10 cellular contexts compared by ENCODE assay signal in the genomic region with DNA sequence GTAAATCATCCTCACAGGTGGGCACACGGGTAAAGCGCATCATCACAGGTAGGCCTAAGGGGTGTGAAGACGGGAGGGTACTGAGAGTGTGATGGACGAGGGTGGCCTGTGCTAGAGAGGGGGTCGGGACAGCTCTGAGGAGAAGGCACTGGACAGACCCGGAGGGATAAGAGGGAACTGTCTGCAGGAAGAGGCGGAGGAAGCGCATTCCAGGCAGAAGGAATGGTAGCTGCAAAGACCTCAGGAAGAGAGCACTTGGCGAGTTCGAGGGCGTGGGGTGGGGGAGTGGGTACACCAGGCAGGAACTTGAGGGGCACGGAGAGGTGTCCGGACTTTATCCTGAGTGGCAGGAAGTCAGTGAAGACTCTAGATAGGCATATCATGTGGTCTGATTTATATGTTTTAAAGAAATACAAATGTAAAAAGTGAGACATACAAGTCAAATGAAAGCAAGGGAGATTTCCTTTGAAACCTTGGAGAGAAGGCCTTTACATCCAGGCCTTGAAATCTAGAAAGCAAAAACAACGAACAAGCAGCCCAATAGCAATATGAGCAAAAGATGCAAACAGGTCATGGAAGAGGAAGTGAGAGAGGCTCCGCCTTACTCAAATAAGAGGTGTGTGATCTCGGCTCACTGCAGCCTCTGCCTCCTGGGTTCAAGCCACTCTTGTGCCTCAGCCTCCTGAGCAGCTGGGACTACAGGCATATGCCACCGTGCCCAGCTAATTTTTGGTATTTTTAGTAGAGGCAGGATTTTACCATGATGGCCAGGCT. TPM values are rescaled to one million over a fixed set of nuclear protein-coding genes. Genes with fewer than 3 reads are reported as not detected.
DNase-seq lines count a peak whose midpoint lies in the region; ATAC-seq, FAIRE-seq and TF ChIP-seq lines count a peak whose summit lies in the region.
"Had no signal": no experiment of that assay in that cellular context is flagged by ENCODE, and none has a peak within 500 bp of the region (broad histone marks: within the 10 kb centered on the region; RNA-seq: fewer than 3 reads in every experiment).

No MANE protein-coding gene starts in this region.

- H3K27me3 Mint-ChIP-seq in GM23338 (ENCODE audit: insufficient read depth, low read depth, poor library complexity) = peaks cover 15% of the 10 kb centered on the region

- peaks cover 68% of the 10 kb centered on the region for H3K4me1 ChIP-seq in GM23338 (ENCODE audit: insufficient read depth)

- H3K27ac Mint-ChIP-seq in GM23338 = peak overlapping the region; percentile 59; the same call in 1 of the 2 replicates

- peak; percentile 84 for FAIRE-seq in GM18507 (lab: Jason Lieb, UNC)

- H3K4me2 ChIP-seq in GM23338 = peak overlapping the region; percentile 63

- H4K20me1 ChIP-seq in GM23338 (replicated peaks; ENCODE audit: insufficient read depth) = no peaks in the 10 kb centered on the region

- H3K9me2 ChIP-seq in GM23338 (ENCODE audit: insufficient read depth) = no peaks in the 10 kb centered on the region

- peak; percentile 28 for DNase-seq in GM18507 (ENCODE audit: extremely low spot score, insufficient read length, low read depth)
- no peak for DNase-seq in GM23338 (ENCODE audit: low spot score)
- peak; percentile 57 for DNase-seq in NOMO-1 treated with DMSO at 0.1 percent for 48 hours (lab: John Stamatoyannopoulos, UW; ENCODE audit: unreplicated experiment)
- DNase-seq in germinal center (ENCODE audit: low spot score) = peak; percentile 40
- DNase-seq in amygdala (lab: John Stamatoyannopoulos, UW) = no peak
- DNase-seq in mesenteric fat pad (ENCODE audit: low spot score) = no peak
- no peak for DNase-seq in mucosa of gallbladder (ENCODE audit: low spot score)
- DNase-seq: GDM1 had no signal

- H3K36me3 Mint-ChIP-seq in GM23338 (ENCODE audit: low read depth) = peaks cover 15% of the 10 kb centered on the region

- H2AFZ ChIP-seq in GM23338 = no peak overlapping the region

- no peak overlapping the region; the same call in 2 of the 3 replicates for H3K4me3 Mint-ChIP-seq in GM23338

- H3F3A ChIP-seq in GM23338 (replicated peaks; ENCODE audit: low read depth) = peaks cover 28% of the 10 kb centered on the region

- TF ChIP-seq CTCF in GM23338 (conservative IDR thresholded peaks at IDR 0.05; ENCODE audit: low read depth in 2 of 2) = no peak

- ATAC-seq in GM23338 = no peak
- no peak for ATAC-seq in HG03521 (IDR thresholded peaks at IDR 0.05; ENCODE audit: unreplicated experiment)

- H3K27me3 ChIP-seq in GM23338 (ENCODE audit: insufficient read depth) = no peaks in the 10 kb centered on the region

- H3K27ac ChIP-seq in GM23338 (ENCODE audit: low read depth) = peak overlapping the region; percentile 75
- H3K27ac ChIP-seq: HL-60 had no signal

- H3K4me3 ChIP-seq in GM23338 = peak overlapping the region; percentile 8; the same call in 1 of the 2 replicates

- peaks cover 58% of the 10 kb centered on the region for H3K4me1 Mint-ChIP-seq in GM23338

- peaks cover 36% of the 10 kb centered on the region for H3K79me2 ChIP-seq in GM23338 (replicated peaks; ENCODE audit: insufficient read depth)

- H3K36me3 ChIP-seq in GM23338 (ENCODE audit: insufficient read depth) = peaks cover 4% of the 10 kb centered on the region; the same call in 1 of the 2 replicates

- H3K9me3 Mint-ChIP-seq in GM23338 = no peaks in the 10 kb centered on the region

TF ChIP-seq in GM23338, 12 proteins besides CTCF, POLR2A, EP300 and RAD21 (continues in another document):
- TF ChIP-seq, protein P1, sequence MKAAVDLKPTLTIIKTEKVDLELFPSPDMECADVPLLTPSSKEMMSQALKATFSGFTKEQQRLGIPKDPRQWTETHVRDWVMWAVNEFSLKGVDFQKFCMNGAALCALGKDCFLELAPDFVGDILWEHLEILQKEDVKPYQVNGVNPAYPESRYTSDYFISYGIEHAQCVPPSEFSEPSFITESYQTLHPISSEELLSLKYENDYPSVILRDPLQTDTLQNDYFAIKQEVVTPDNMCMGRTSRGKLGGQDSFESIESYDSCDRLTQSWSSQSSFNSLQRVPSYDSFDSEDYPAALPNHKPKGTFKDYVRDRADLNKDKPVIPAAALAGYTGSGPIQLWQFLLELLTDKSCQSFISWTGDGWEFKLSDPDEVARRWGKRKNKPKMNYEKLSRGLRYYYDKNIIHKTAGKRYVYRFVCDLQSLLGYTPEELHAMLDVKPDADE (IDR thresholded peaks at IDR 0.05) = no peak
- no peak for TF ChIP-seq CREB1 (CRISPR knock-in tag; IDR thresholded peaks at IDR 0.05; ENCODE audit: low read depth)
- no peak for TF ChIP-seq ZNF331 (CRISPR knock-in tag; IDR thresholded peaks at IDR 0.05; ENCODE audit: low read depth)
- no peak for TF ChIP-seq NANOG (IDR thresholded peaks at IDR 0.05; ENCODE audit: borderline replicate concordance)
- TF ChIP-seq ZNF114 (CRISPR knock-in tag; IDR thresholded peaks at IDR 0.05) = no peak
- TF ChIP-seq, protein P2, sequence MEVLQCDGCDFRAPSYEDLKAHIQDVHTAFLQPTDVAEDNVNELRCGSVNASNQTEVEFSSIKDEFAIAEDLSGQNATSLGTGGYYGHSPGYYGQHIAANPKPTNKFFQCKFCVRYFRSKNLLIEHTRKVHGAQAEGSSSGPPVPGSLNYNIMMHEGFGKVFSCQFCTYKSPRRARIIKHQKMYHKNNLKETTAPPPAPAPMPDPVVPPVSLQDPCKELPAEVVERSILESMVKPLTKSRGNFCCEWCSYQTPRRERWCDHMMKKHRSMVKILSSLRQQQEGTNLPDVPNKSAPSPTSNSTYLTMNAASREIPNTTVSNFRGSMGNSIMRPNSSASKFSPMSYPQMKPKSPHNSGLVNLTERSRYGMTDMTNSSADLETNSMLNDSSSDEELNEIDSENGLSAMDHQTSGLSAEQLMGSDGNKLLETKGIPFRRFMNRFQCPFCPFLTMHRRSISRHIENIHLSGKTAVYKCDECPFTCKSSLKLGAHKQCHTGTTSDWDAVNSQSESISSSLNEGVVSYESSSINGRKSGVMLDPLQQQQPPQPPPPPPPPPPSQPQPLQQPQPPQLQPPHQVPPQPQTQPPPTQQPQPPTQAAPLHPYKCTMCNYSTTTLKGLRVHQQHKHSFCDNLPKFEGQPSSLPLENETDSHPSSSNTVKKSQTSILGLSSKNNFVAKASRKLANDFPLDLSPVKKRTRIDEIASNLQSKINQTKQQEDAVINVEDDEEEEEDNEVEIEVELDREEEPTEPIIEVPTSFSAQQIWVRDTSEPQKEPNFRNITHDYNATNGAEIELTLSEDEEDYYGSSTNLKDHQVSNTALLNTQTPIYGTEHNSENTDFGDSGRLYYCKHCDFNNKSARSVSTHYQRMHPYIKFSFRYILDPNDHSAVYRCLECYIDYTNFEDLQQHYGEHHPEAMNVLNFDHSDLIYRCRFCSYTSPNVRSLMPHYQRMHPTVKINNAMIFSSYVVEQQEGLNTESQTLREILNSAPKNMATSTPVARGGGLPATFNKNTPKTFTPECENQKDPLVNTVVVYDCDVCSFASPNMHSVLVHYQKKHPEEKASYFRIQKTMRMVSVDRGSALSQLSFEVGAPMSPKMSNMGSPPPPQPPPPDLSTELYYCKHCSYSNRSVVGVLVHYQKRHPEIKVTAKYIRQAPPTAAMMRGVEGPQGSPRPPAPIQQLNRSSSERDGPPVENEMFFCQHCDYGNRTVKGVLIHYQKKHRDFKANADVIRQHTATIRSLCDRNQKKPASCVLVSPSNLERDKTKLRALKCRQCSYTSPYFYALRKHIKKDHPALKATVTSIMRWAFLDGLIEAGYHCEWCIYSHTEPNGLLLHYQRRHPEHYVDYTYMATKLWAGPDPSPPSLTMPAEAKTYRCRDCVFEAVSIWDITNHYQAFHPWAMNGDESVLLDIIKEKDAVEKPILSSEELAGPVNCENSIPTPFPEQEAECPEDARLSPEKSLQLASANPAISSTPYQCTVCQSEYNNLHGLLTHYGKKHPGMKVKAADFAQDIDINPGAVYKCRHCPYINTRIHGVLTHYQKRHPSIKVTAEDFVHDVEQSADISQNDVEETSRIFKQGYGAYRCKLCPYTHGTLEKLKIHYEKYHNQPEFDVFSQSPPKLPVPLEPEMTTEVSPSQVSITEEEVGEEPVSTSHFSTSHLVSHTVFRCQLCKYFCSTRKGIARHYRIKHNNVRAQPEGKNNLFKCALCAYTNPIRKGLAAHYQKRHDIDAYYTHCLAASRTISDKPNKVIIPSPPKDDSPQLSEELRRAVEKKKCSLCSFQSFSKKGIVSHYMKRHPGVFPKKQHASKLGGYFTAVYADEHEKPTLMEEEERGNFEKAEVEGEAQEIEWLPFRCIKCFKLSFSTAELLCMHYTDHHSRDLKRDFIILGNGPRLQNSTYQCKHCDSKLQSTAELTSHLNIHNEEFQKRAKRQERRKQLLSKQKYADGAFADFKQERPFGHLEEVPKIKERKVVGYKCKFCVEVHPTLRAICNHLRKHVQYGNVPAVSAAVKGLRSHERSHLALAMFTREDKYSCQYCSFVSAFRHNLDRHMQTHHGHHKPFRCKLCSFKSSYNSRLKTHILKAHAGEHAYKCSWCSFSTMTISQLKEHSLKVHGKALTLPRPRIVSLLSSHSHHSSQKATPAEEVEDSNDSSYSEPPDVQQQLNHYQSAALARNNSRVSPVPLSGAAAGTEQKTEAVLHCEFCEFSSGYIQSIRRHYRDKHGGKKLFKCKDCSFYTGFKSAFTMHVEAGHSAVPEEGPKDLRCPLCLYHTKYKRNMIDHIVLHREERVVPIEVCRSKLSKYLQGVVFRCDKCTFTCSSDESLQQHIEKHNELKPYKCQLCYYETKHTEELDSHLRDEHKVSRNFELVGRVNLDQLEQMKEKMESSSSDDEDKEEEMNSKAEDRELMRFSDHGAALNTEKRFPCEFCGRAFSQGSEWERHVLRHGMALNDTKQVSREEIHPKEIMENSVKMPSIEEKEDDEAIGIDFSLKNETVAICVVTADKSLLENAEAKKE (CRISPR knock-in tag; IDR thresholded peaks at IDR 0.05) = no peak
- no peak for TF ChIP-seq POLR2AphosphoS5 (IDR thresholded peaks at IDR 0.05; ENCODE audit: low read depth)
- no peak for TF ChIP-seq JUNB (IDR thresholded peaks at IDR 0.05; ENCODE audit: unreplicated experiment)
- TF ChIP-seq EZH2 (IDR thresholded peaks at IDR 0.05; ENCODE audit: low read depth, unreplicated experiment) = no peak
- no peak for TF ChIP-seq EZH2phosphoT487 (IDR thresholded peaks at IDR 0.05; ENCODE audit: unreplicated experiment)

RNA-seq across cellular contexts. Expression of a gene that starts 3.6 kb away (rescaled TPM):
- total RNA-seq in GM23338 (2014; rRNA removed; shearing (Covaris generic)) = 34.1 and 40.2 TPM in 2 replicates
- 25.5 and 27.4 TPM in 2 replicates for polyA plus RNA-seq in GM23338 (2016; fragmentation: Nextera tagmentation; extraction: Ambion mirVana)
- 15.9 TPM for total RNA-seq in mesenteric fat pad
- total RNA-seq in mucosa of gallbladder = 35.9 TPM

RNA-seq across cellular contexts. Expression of a gene that starts 15.4 kb away (rescaled TPM):
- 37.0 and 39.4 TPM in 2 replicates for total RNA-seq in GM23338 (2014; rRNA removed; shearing (Covaris generic))
- polyA plus RNA-seq in GM23338 (2016; fragmentation: Nextera tagmentation; extraction: Ambion mirVana) = 9.4 and 9.8 TPM in 2 replicates
- total RNA-seq in mesenteric fat pad = not detected
- 0.09 TPM for total RNA-seq in mucosa of gallbladder

RNA-seq across cellular contexts. Expression of a gene that starts 46.5 kb away (rescaled TPM):
- 139 and 158 TPM in 2 replicates for total RNA-seq in GM23338 (2014; rRNA removed; shearing (Covaris generic))
- 131 and 136 TPM in 2 replicates for polyA plus RNA-seq in GM23338 (2016; fragmentation: Nextera tagmentation; extraction: Ambion mirVana)
- 69.9 TPM for total RNA-seq in mesenteric fat pad
- 133 TPM for total RNA-seq in mucosa of gallbladder

Comparison
In these comparisons a context has a peak if more than half of its experiments do, and no peak if none do; other contexts are left out.
1. DNase-seq: peak in GM18507 (single experiment), NOMO-1 treated with DMSO at 0.1 percent for 48 hours (single experiment) and germinal center (single experiment); none in GM23338 (single experiment), amygdala (0 of 56), mesenteric fat pad (single experiment) and mucosa of gallbladder (single experiment).
2. RNA of a gene that starts 15.4 kb away (total RNA-seq): 37.0 to 39.4 TPM in GM23338; 0.09 TPM in mucosa of gallbladder (single experiment) and not detected in mesenteric fat pad (single experiment); every median in the first group is over 10 times any median in the second.